14 cellular contexts compared by ENCODE assay signal in the genomic region with DNA sequence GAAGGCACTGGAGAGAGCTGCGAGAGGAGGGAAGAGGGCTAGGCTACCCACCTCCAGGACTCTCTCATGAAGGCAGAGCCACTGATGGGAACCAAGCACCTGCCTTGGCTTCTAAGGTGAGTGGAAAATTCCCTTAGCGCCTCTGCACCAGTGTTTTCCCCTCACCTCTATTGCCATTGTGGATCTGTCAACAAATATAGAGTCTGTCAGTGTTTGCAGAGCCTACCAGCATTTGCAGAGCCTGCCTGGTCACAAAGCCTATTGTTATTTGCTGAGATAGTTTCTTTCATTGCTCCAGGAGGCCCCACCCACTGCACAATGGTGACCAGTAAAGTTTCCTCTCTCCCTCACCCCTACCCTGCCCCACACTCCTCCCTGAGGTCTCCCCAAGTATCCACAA.
"Had no signal": no experiment of that assay in that cellular context is flagged by ENCODE, and none has a peak within 500 bp of the region (broad histone marks: within the 10 kb centered on the region; RNA-seq: fewer than 3 reads in every experiment).

No MANE protein-coding gene starts in this region.

- H3K4me3 ChIP-seq: ascending aorta, breast epithelium, esophagus squamous epithelium, heart right ventricle, left ventricle myocardium inferior, ovary had no signal

- H3K27ac Mint-ChIP-seq: activated CD4-positive, alpha-beta T cell treated with anti-CD3 and anti-CD28 coated beads, Interleukin-2, amount 10 ng/mL, durations not matched to agents 24 days and 14 days; activated CD8-positive, alpha-beta T cell treated with anti-CD3 and anti-CD28 coated beads for 36 hours; activated naive CD4-positive, alpha-beta T cell treated with anti-CD3 and anti-CD28 coated beads, Interleukin-2, amount 10 ng/mL, durations not matched to agents 7 days and 5 days had no signal

- H3K27ac ChIP-seq: ascending aorta, breast epithelium, esophagus squamous epithelium, heart right ventricle, left ventricle myocardium inferior, ovary had no signal

- H3K4me3 Mint-ChIP-seq: activated CD4-positive, alpha-beta T cell treated with anti-CD3 and anti-CD28 coated beads, Interleukin-2, amount 10 ng/mL, durations not matched to agents 24 days and 14 days; activated CD8-positive, alpha-beta T cell treated with anti-CD3 and anti-CD28 coated beads for 36 hours; activated naive CD4-positive, alpha-beta T cell treated with anti-CD3 and anti-CD28 coated beads, Interleukin-2, amount 10 ng/mL, durations not matched to agents 7 days and 5 days; neural crest cell had no signal

- H3K4me1 Mint-ChIP-seq: activated CD4-positive, alpha-beta T cell treated with anti-CD3 and anti-CD28 coated beads, Interleukin-2, amount 10 ng/mL, durations not matched to agents 24 days and 14 days; activated naive CD4-positive, alpha-beta T cell treated with anti-CD3 and anti-CD28 coated beads, Interleukin-2, amount 10 ng/mL, durations not matched to agents 7 days and 5 days had no signal

- H3K27me3 Mint-ChIP-seq: activated CD8-positive, alpha-beta T cell treated with anti-CD3 and anti-CD28 coated beads for 36 hours had no signal

- H3K4me1 ChIP-seq: breast epithelium had no signal

- H3K36me3 ChIP-seq: ascending aorta, breast epithelium, esophagus squamous epithelium, heart right ventricle, left ventricle myocardium inferior, ovary had no signal

- H3K9me3 ChIP-seq: ascending aorta, breast epithelium, esophagus squamous epithelium, heart right ventricle, left ventricle myocardium inferior, ovary had no signal

- ATAC-seq: activated CD8-positive, alpha-beta T cell treated with anti-CD3 and anti-CD28 coated beads for 36 hours had no signal

- H3K9me3 Mint-ChIP-seq: activated CD4-positive, alpha-beta T cell treated with anti-CD3 and anti-CD28 coated beads, Interleukin-2, amount 10 ng/mL, durations not matched to agents 24 days and 14 days; activated CD8-positive, alpha-beta T cell treated with anti-CD3 and anti-CD28 coated beads for 36 hours; activated naive CD4-positive, alpha-beta T cell treated with anti-CD3 and anti-CD28 coated beads, Interleukin-2, amount 10 ng/mL, durations not matched to agents 7 days and 5 days; neural crest cell had no signal

- DNase-seq: activated CD4-positive, alpha-beta T cell treated with anti-CD3 and anti-CD28 coated beads, Interleukin-2, amount 10 ng/mL, durations not matched to agents 24 days and 14 days; activated CD8-positive, alpha-beta T cell treated with anti-CD3 and anti-CD28 coated beads for 36 hours; activated effector memory CD4-positive, alpha-beta T cell treated with Interleukin-2 at 50 U/mL for 16 hours; activated naive CD4-positive, alpha-beta T cell treated with anti-CD3 and anti-CD28 coated beads, Interleukin-2, amount 10 ng/mL, durations not matched to agents 7 days and 5 days; activated T-cell treated with anti-CD3 and anti-CD28 coated beads, Interleukin-2, amount 50 U/mL, for 48 hours; effector CD4-positive, alpha-beta T cell; esophagus squamous epithelium; heart right ventricle; left ventricle myocardium inferior; ovary; stimulated activated naive CD4-positive, alpha-beta T cell had no signal

- H3K36me3 Mint-ChIP-seq: activated naive CD4-positive, alpha-beta T cell treated with anti-CD3 and anti-CD28 coated beads, Interleukin-2, amount 10 ng/mL, durations not matched to agents 7 days and 5 days had no signal

- H3K27me3 ChIP-seq: ascending aorta, breast epithelium, ovary had no signal
